8 cellular contexts compared by ENCODE assay signal in the genomic region with DNA sequence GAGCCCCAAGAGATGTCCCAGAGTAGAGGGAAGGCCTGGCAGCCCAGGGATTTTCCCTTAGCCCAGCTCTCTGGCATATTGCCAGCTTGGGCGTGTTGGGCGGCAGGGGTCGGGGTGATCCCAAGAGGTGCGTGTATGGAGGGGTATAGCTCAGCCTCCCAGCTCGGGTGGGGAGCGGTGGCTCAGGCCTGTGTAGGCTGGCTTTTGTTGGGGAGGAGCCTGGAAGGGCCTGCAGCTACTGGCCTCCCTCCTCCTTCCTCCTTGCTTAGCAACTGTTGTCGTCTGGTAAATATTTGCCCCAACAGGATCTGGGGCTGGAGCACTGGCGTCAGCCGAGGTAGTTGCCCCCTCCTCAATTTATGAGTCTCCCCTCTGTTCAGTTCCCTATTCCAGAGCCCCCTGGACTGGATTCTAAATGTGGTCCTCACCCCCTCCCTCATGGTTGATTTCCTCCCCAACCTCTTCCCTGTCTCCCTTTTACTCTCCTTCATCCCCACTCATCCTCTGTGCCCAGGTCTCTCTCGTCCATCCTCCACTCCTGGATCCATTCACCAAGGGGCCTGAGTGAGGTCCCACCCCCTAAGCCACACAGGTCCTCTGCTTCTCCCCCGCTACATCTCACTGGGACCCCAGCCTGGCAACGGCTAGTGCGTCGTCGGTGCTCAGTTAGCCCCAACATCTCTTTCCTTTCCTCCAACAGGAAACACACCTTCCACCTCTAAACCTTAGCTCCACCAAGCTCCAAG. TPM values are rescaled to one million over a fixed set of nuclear protein-coding genes. Genes with fewer than 3 reads are reported as not detected.
DNase-seq lines count a peak whose midpoint lies in the region; ATAC-seq and TF ChIP-seq lines count a peak whose summit lies in the region.

No MANE protein-coding gene starts in this region.

- H3K27me3 Mint-ChIP-seq in activated CD4-positive, alpha-beta T cell treated with anti-CD3 and anti-CD28 coated beads, Interleukin-2, amount 10 ng/mL, durations not matched to agents 7 days and 5 days: peaks cover 15% of the 10 kb centered on the region
- H3K27me3 Mint-ChIP-seq in naive B cell: peaks cover 4 to 47% (median 19%) of the 10 kb centered on the region in 3 donors

- no peaks in the 10 kb centered on the region for H3K9me3 Mint-ChIP-seq in activated CD4-positive, alpha-beta T cell treated with anti-CD3 and anti-CD28 coated beads, Interleukin-2, amount 10 ng/mL, durations not matched to agents 7 days and 5 days
- no peaks in the 10 kb centered on the region for H3K9me3 Mint-ChIP-seq in naive B cell

- H3K4me3 ChIP-seq in LNCaP clone FGC (ENCODE audit: low read depth, low read length) (no peak overlapping the region), epithelial cell of esophagus (ENCODE audit: low read length) (peak overlapping the region; percentile 21)

- CTCF ChIA-PET in activated CD4-positive, alpha-beta T cell treated with anti-CD3 and anti-CD28 coated beads, Interleukin-2, amount 10 ng/mL, durations not matched to agents 7 days and 5 days (lab: Charles Lee): interaction anchor here (0.9 to 26.9 kb wide), 4 partner anchors 8 to 41 kb away, joined by 3 to 645 read pairs (median 15); partner anchors contain the start of gene LMNA

- no peaks in the 10 kb centered on the region for H3K36me3 Mint-ChIP-seq in activated CD4-positive, alpha-beta T cell treated with anti-CD3 and anti-CD28 coated beads, Interleukin-2, amount 10 ng/mL, durations not matched to agents 7 days and 5 days (ENCODE audit: low read depth)
- H3K36me3 Mint-ChIP-seq in naive B cell: no peaks in the 10 kb centered on the region

- peak; percentile 6 to 8 for ATAC-seq in naive B cell (ENCODE audit: low read depth in 2 of 2)
- no peak for ATAC-seq in GM19395 (IDR thresholded peaks at IDR 0.05; ENCODE audit: unreplicated experiment)
- ATAC-seq in HG03457 (IDR thresholded peaks at IDR 0.05; ENCODE audit: unreplicated experiment): no peak

- no peak for TF ChIP-seq CTCF in LNCaP clone FGC (IDR thresholded peaks at IDR 0.05; ENCODE audit: control insufficient read depth, extremely low read depth, insufficient read depth)
- no peak for TF ChIP-seq CTCF in epithelial cell of esophagus (IDR thresholded peaks at IDR 0.05; ENCODE audit: insufficient read depth, low read depth, low read length, missing control alignments)

- POLR2A ChIA-PET in activated CD4-positive, alpha-beta T cell treated with anti-CD3 and anti-CD28 coated beads, Interleukin-2, amount 10 ng/mL, durations not matched to agents 7 days and 5 days (lab: Charles Lee): interaction anchor here (0.9 kb wide), 1 partner anchor 9 kb away, joined by 3 read pairs; no protein-coding TSS in a partner anchor

- no peak overlapping the region for H3K4me3 Mint-ChIP-seq in activated CD4-positive, alpha-beta T cell treated with anti-CD3 and anti-CD28 coated beads, Interleukin-2, amount 10 ng/mL, durations not matched to agents 7 days and 5 days
- peak overlapping the region; percentile 28 to 83 (median 64) for H3K4me3 Mint-ChIP-seq in naive B cell

- peaks cover 45% of the 10 kb centered on the region for H3K4me1 Mint-ChIP-seq in activated CD4-positive, alpha-beta T cell treated with anti-CD3 and anti-CD28 coated beads, Interleukin-2, amount 10 ng/mL, durations not matched to agents 7 days and 5 days
- peaks cover 20 to 33% (median 32%) of the 10 kb centered on the region in 3 donors for H3K4me1 Mint-ChIP-seq in naive B cell

- DNase-seq in DMS53 treated with DMSO at 0.1 percent for 48 hours (lab: John Stamatoyannopoulos, UW; ENCODE audit: unreplicated experiment) (peak; percentile 13), LNCaP clone FGC (ENCODE audit: low read depth) (peak; percentile 43), epithelial cell of esophagus (ENCODE audit: low read depth) (peak; percentile 95), naive B cell (peak; percentile 38), NCI-H187 (lab: John Stamatoyannopoulos, UW) (no peak)
- DNase-seq in activated CD4-positive, alpha-beta T cell treated with anti-CD3 and anti-CD28 coated beads, Interleukin-2, amount 10 ng/mL, durations not matched to agents 7 days and 5 days: peak; percentile 37

- peak overlapping the region; percentile 15 for H3K27ac Mint-ChIP-seq in activated CD4-positive, alpha-beta T cell treated with anti-CD3 and anti-CD28 coated beads, Interleukin-2, amount 10 ng/mL, durations not matched to agents 7 days and 5 days
- H3K27ac Mint-ChIP-seq in naive B cell: peak overlapping the region; percentile 99 to 100 (median 100)

RNA-seq across cellular contexts. Expression of gene LMNA, which starts 10.3 kb away (rescaled TPM):
- total RNA-seq in activated CD4-positive, alpha-beta T cell treated with anti-CD3 and anti-CD28 coated beads, Interleukin-2, amount 10 ng/mL, durations not matched to agents 7 days and 5 days: 10 to 100 TPM; 38.3 to 43.5 TPM
- polyA plus RNA-seq in naive B cell (ENCODE audit: low read depth in 6 of 6): 1 to 10 TPM in 4 of 6 donors, under 1 TPM in 2; 0.33 to 3.0 (median 1.4) TPM

RNA-seq across cellular contexts. Expression of gene MEX3A, which starts 22.0 kb away (rescaled TPM):
- under 1 TPM; 0.02 to 0.05 TPM for total RNA-seq in activated CD4-positive, alpha-beta T cell treated with anti-CD3 and anti-CD28 coated beads, Interleukin-2, amount 10 ng/mL, durations not matched to agents 7 days and 5 days
- polyA plus RNA-seq in naive B cell (ENCODE audit: low read depth in 6 of 6): under 1 TPM in 2 of 6 donors, not detected in 4; 0.05 to 0.13 TPM

RNA-seq across cellular contexts. Expression of gene RAB25, which starts 43.3 kb away (rescaled TPM):
- total RNA-seq in activated CD4-positive, alpha-beta T cell treated with anti-CD3 and anti-CD28 coated beads, Interleukin-2, amount 10 ng/mL, durations not matched to agents 7 days and 5 days: under 1 TPM in 1 of 2 experiments, not detected in 1; 0.50 TPM
- polyA plus RNA-seq in naive B cell (ENCODE audit: low read depth in 6 of 6): not detected

RNA-seq across cellular contexts. Expression of gene SEMA4A, which starts 49.1 kb away (rescaled TPM):
- total RNA-seq in activated CD4-positive, alpha-beta T cell treated with anti-CD3 and anti-CD28 coated beads, Interleukin-2, amount 10 ng/mL, durations not matched to agents 7 days and 5 days: 10 to 100 TPM; 35.3 to 37.8 TPM
- polyA plus RNA-seq in naive B cell (ENCODE audit: low read depth in 6 of 6): 10 to 100 TPM; 23.3 to 37.3 (median 29.5) TPM

RNA-seq across cellular contexts. Expression of gene LAMTOR2, which starts 49.7 kb away (rescaled TPM):
- 10 to 100 TPM; 41.3 to 61.0 TPM for total RNA-seq in activated CD4-positive, alpha-beta T cell treated with anti-CD3 and anti-CD28 coated beads, Interleukin-2, amount 10 ng/mL, durations not matched to agents 7 days and 5 days
- polyA plus RNA-seq in naive B cell (ENCODE audit: low read depth in 6 of 6): 100 to 1,000 TPM in 5 of 6 donors, 10 to 100 TPM in 1; 99.5 to 139 (median 114) TPM

Comparison
In these comparisons a context has a peak if more than half of its experiments do, and no peak if none do; other contexts are left out.
1. DNase-seq: peak in DMS53 treated with DMSO at 0.1 percent for 48 hours (single experiment), LNCaP clone FGC (single experiment), activated CD4-positive, alpha-beta T cell treated with anti-CD3 and anti-CD28 coated beads, Interleukin-2, amount 10 ng/mL, durations not matched to agents 7 days and 5 days (single experiment), epithelial cell of esophagus (single experiment) and naive B cell (single experiment); none in NCI-H187 (0 of 2).
2. ATAC-seq: peak in naive B cell (2 of 2); none in GM19395 (single experiment) and HG03457 (single experiment).